In genomic region chr7:33632322-33632721, GRCh38 we compare ENCODE assay signal across 25 cellular contexts.
"Had no signal": no experiment of that assay in that cellular context is flagged by ENCODE, and none has a peak within 500 bp of the region (broad histone marks: within the 10 kb centered on the region; RNA-seq: fewer than 3 reads in every experiment).

No MANE protein-coding gene starts in this region.

- ATAC-seq: naive thymus-derived CD4-positive, alpha-beta T cell; natural killer cell; pancreas; right cardiac atrium; right lobe of liver; stimulated activated effector memory CD8-positive, alpha-beta T cell treated with anti-CD3 and anti-CD28 coated beads, Interleukin-12 subunit alpha, Interleukin-12 subunit beta, amount 100 ng/mL, for 72 hours; stimulated activated naive B cell treated with anti-CD40 and anti-IgM and Interleukin-4, amounts not matched to agents 10 μg/mL and 1 μg/mL and 100 μg/mL, for 72 hours had no signal

- H3K4me1 ChIP-seq: pancreas, prostate gland, right lobe of liver, thyroid gland, upper lobe of left lung, vagina had no signal

- H3K4me3 Mint-ChIP-seq: naive thymus-derived CD4-positive, alpha-beta T cell; natural killer cell; nephron; stimulated activated effector memory CD8-positive, alpha-beta T cell treated with anti-CD3 and anti-CD28 coated beads, Interleukin-12 subunit alpha, Interleukin-12 subunit beta, amount 100 ng/mL, for 72 hours; stimulated activated naive B cell treated with anti-CD40 and anti-IgM and Interleukin-4, amounts not matched to agents 10 μg/mL and 1 μg/mL and 100 μg/mL, for 72 hours; stimulated activated naive CD8-positive, alpha-beta T cell treated with anti-CD3 and anti-CD28 coated beads, Interleukin-15, Interleukin-2, amounts not matched to agents 100 ng/mL and 50 ng/mL, for 24 hours had no signal

- H3K27me3 Mint-ChIP-seq: naive thymus-derived CD4-positive, alpha-beta T cell; stimulated activated naive B cell treated with anti-CD40 and anti-IgM and Interleukin-4, amounts not matched to agents 10 μg/mL and 1 μg/mL and 100 μg/mL, for 72 hours; stimulated activated naive CD8-positive, alpha-beta T cell treated with anti-CD3 and anti-CD28 coated beads, Interleukin-15, Interleukin-2, amounts not matched to agents 100 ng/mL and 50 ng/mL, for 24 hours had no signal

- H3K27ac ChIP-seq: pancreas, prostate gland, right lobe of liver, sigmoid colon, stomach, thoracic aorta, thyroid gland, tibial nerve, upper lobe of left lung, vagina had no signal

- H3K9me3 Mint-ChIP-seq: naive thymus-derived CD4-positive, alpha-beta T cell; natural killer cell; stimulated activated effector memory CD8-positive, alpha-beta T cell treated with anti-CD3 and anti-CD28 coated beads, Interleukin-12 subunit alpha, Interleukin-12 subunit beta, amount 100 ng/mL, for 72 hours; stimulated activated naive B cell treated with anti-CD40 and anti-IgM and Interleukin-4, amounts not matched to agents 10 μg/mL and 1 μg/mL and 100 μg/mL, for 72 hours; stimulated activated naive CD8-positive, alpha-beta T cell treated with anti-CD3 and anti-CD28 coated beads, Interleukin-15, Interleukin-2, amounts not matched to agents 100 ng/mL and 50 ng/mL, for 24 hours had no signal

- H3K27ac Mint-ChIP-seq: naive thymus-derived CD4-positive, alpha-beta T cell; natural killer cell; nephron; stimulated activated effector memory CD8-positive, alpha-beta T cell treated with anti-CD3 and anti-CD28 coated beads, Interleukin-12 subunit alpha, Interleukin-12 subunit beta, amount 100 ng/mL, for 72 hours; stimulated activated naive B cell treated with anti-CD40 and anti-IgM and Interleukin-4, amounts not matched to agents 10 μg/mL and 1 μg/mL and 100 μg/mL, for 72 hours; stimulated activated naive CD8-positive, alpha-beta T cell treated with anti-CD3 and anti-CD28 coated beads, Interleukin-15, Interleukin-2, amounts not matched to agents 100 ng/mL and 50 ng/mL, for 24 hours had no signal

- H3K36me3 ChIP-seq: pancreas, prostate gland, right lobe of liver, sigmoid colon, thoracic aorta, thyroid gland, upper lobe of left lung, vagina had no signal

- DNase-seq: naive thymus-derived CD4-positive, alpha-beta T cell; natural killer cell; occipital lobe; pancreas; right lobe of liver; sigmoid colon; small intestine; stimulated activated CD4-positive, alpha-beta T cell treated with anti-CD3 and anti-CD28 coated beads, Interleukin-15, amount 100 ng/mL, for 24 hours; stimulated activated CD4-positive, alpha-beta T cell treated with anti-CD3 and anti-CD28 coated beads, Interleukin-2, amount 100 ng/mL, for 24 hours; stimulated activated CD4-positive, alpha-beta T cell treated with anti-CD3 and anti-CD28 coated beads, Interleukin-2, amount 100 ng/mL, for 48 hours; stimulated activated CD4-positive, alpha-beta T cell treated with anti-CD3 and anti-CD28 coated beads, Interleukin-4, amount 100 ng/mL, for 24 hours; stimulated activated naive B cell treated with anti-CD40 and anti-IgM and Interleukin-4, amounts not matched to agents 10 μg/mL and 1 μg/mL and 100 μg/mL, for 72 hours; stimulated activated naive CD4-positive, alpha-beta T cell treated with Interleukin-2 at 50 U/mL for 16 hours; stomach; thyroid gland; trophoblast cell had no signal

- H3K9me3 ChIP-seq: pancreas, prostate gland, right lobe of liver, sigmoid colon, stomach, thoracic aorta, thyroid gland, upper lobe of left lung, vagina had no signal

- H3K4me3 ChIP-seq: pancreas, prostate gland, right lobe of liver, sigmoid colon, stomach, thoracic aorta, thyroid gland, tibial nerve, upper lobe of left lung, vagina had no signal

- H3K4me1 Mint-ChIP-seq: naive thymus-derived CD4-positive, alpha-beta T cell; nephron; stimulated activated effector memory CD8-positive, alpha-beta T cell treated with anti-CD3 and anti-CD28 coated beads, Interleukin-12 subunit alpha, Interleukin-12 subunit beta, amount 100 ng/mL, for 72 hours; stimulated activated naive B cell treated with anti-CD40 and anti-IgM and Interleukin-4, amounts not matched to agents 10 μg/mL and 1 μg/mL and 100 μg/mL, for 72 hours had no signal

- H3K27me3 ChIP-seq: pancreas, right lobe of liver, sigmoid colon, stomach, thyroid gland, tibial nerve, upper lobe of left lung, vagina had no signal

- H3K36me3 Mint-ChIP-seq: natural killer cell; stimulated activated effector memory CD8-positive, alpha-beta T cell treated with anti-CD3 and anti-CD28 coated beads, Interleukin-12 subunit alpha, Interleukin-12 subunit beta, amount 100 ng/mL, for 72 hours had no signal
